29 cellular contexts compared by ENCODE assay signal in the genomic region with DNA sequence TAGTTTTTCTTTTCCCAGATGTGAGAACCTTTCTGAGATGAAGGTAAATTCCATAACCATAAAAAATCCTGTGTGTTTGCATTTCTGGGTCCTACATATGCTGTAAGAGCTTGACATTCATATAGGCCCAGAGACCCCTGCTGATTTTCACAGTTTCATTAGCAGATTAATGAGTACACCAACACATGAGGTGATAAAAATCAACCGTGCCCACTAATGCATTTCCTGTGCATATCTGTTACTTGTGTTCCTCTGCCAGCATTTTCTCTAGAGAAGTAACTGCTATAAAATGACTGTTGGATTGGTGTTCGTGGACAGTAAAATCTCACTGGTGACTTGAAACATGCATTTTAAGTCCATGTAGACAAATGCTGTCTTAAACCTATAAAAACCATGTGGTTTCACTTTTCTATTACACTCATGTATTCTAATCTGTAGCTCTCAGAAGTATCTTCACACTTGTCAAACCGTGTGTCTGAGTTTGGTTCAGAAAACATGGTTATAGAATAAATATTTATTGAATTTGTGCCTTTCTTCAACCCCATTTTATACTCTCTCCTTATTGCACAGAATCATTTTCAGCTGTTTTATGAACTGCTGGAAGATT.
"Had no signal": no experiment of that assay in that cellular context is flagged by ENCODE, and none has a peak within 500 bp of the region (broad histone marks: within the 10 kb centered on the region; RNA-seq: fewer than 3 reads in every experiment).

No MANE protein-coding gene starts in this region.

- H3K4me1 Mint-ChIP-seq: activated naive CD4-positive, alpha-beta T cell treated with anti-CD3 and anti-CD28 coated beads, Interleukin-2, amount 10 ng/mL, durations not matched to agents 7 days and 5 days; activated naive CD8-positive, alpha-beta T cell treated with anti-CD3 and anti-CD28 coated beads, Interleukin-2, amount 10 ng/mL, durations not matched to agents 7 days and 5 days had no signal

- H3K27ac Mint-ChIP-seq: activated CD4-positive, alpha-beta memory T cell treated with anti-CD3 and anti-CD28 coated beads, Interleukin-2, amount 10 ng/mL, durations not matched to agents 7 days and 5 days; activated CD4-positive, alpha-beta T cell treated with anti-CD3 and anti-CD28 coated beads, Interleukin-2, amount 10 ng/mL, durations not matched to agents 7 days and 5 days; activated naive CD4-positive, alpha-beta T cell treated with anti-CD3 and anti-CD28 coated beads, Interleukin-2, amount 10 ng/mL, durations not matched to agents 7 days and 5 days; activated naive CD8-positive, alpha-beta T cell treated with anti-CD3 and anti-CD28 coated beads, Interleukin-2, amount 10 ng/mL, durations not matched to agents 7 days and 5 days; activated T-cell treated with anti-CD3 and anti-CD28 coated beads, Interleukin-2, amount 50 U/mL, for 24 hours; endodermal cell; naive thymus-derived CD8-positive, alpha-beta T cell; stimulated activated naive B cell treated with anti-CD40 and anti-IgM and Interleukin-4, amounts not matched to agents 10 μg/mL and 1 μg/mL and 100 μg/mL, for 72 hours; T-helper 2 cell treated with Interferon-gamma antibody and Interleukin-4, amounts not matched to agents 5 μg/mL and 100 μg/mL, for 36 hours had no signal

- H3K4me1 ChIP-seq: esophagus muscularis mucosa, lower lobe of right lung, stomach, upper lobe of right lung had no signal

- H3K27me3 ChIP-seq: brain microvascular endothelial cell, esophagus muscularis mucosa, heart right ventricle, stomach, thyroid gland, upper lobe of right lung had no signal

- H3K36me3 ChIP-seq: brain microvascular endothelial cell, thyroid gland, upper lobe of right lung had no signal

- DNase-seq: activated CD4-positive, alpha-beta memory T cell treated with anti-CD3 and anti-CD28 coated beads, Interleukin-2, amount 10 ng/mL, durations not matched to agents 7 days and 5 days; activated CD4-positive, alpha-beta T cell treated with anti-CD3 and anti-CD28 coated beads, Interleukin-2, amount 10 ng/mL, durations not matched to agents 7 days and 5 days; activated CD4-positive, CD25-positive, alpha-beta regulatory T cell treated with anti-CD3 and anti-CD28 coated beads, Interleukin-2, amount 50 U/mL, for 72 hours; activated CD8-positive, alpha-beta memory T cell treated with anti-CD3 and anti-CD28 coated beads, Interleukin-2, amount 50 U/mL, for 48 hours; activated gamma-delta T cell; activated naive CD4-positive, alpha-beta T cell treated with anti-CD3 and anti-CD28 coated beads, Interleukin-2, amount 10 ng/mL, durations not matched to agents 7 days and 5 days; activated naive CD8-positive, alpha-beta T cell treated with anti-CD3 and anti-CD28 coated beads, Interleukin-2, amount 10 ng/mL, durations not matched to agents 7 days and 5 days; activated T-cell treated with anti-CD3 and anti-CD28 coated beads, Interleukin-2, amount 50 U/mL, for 24 hours; amniotic stem cell; brain microvascular endothelial cell; caudate nucleus; endodermal cell; foreskin melanocyte; heart right ventricle; kidney glomerular epithelial cell; lower lobe of right lung; mesenchymal stem cell; naive thymus-derived CD8-positive, alpha-beta T cell; right cardiac atrium; stimulated activated CD4-positive, alpha-beta T cell treated with anti-CD3 and anti-CD28 coated beads, Interleukin-15, amount 100 ng/mL, for 24 hours; stimulated activated CD4-positive, alpha-beta T cell treated with anti-CD3 and anti-CD28 coated beads, Interleukin-2, amount 100 ng/mL, for 24 hours; stimulated activated naive B cell treated with anti-CD40 and anti-IgM and Interleukin-4, amounts not matched to agents 10 μg/mL and 1 μg/mL and 100 μg/mL, for 72 hours; stomach; thyroid gland; upper lobe of right lung had no signal

- H3K9me3 Mint-ChIP-seq: activated T-cell treated with anti-CD3 and anti-CD28 coated beads, Interleukin-2, amount 50 U/mL, for 24 hours had no signal

- H3K4me3 ChIP-seq: esophagus muscularis mucosa, heart right ventricle, lower lobe of right lung, stomach, thyroid gland, upper lobe of right lung had no signal

- ATAC-seq: heart right ventricle; left lobe of liver; lower lobe of right lung; naive thymus-derived CD8-positive, alpha-beta T cell; right cardiac atrium; stimulated activated naive B cell treated with anti-CD40 and anti-IgM and Interleukin-4, amounts not matched to agents 10 μg/mL and 1 μg/mL and 100 μg/mL, for 72 hours; upper lobe of right lung had no signal

- H3K9me3 ChIP-seq: esophagus muscularis mucosa, lower lobe of right lung, stomach, thyroid gland, upper lobe of right lung had no signal

- H3K27me3 Mint-ChIP-seq: activated CD4-positive, alpha-beta memory T cell treated with anti-CD3 and anti-CD28 coated beads, Interleukin-2, amount 10 ng/mL, durations not matched to agents 7 days and 5 days; activated CD4-positive, alpha-beta T cell treated with anti-CD3 and anti-CD28 coated beads, Interleukin-2, amount 10 ng/mL, durations not matched to agents 7 days and 5 days; activated naive CD4-positive, alpha-beta T cell treated with anti-CD3 and anti-CD28 coated beads, Interleukin-2, amount 10 ng/mL, durations not matched to agents 7 days and 5 days; activated naive CD8-positive, alpha-beta T cell treated with anti-CD3 and anti-CD28 coated beads, Interleukin-2, amount 10 ng/mL, durations not matched to agents 7 days and 5 days; activated T-cell treated with anti-CD3 and anti-CD28 coated beads, Interleukin-2, amount 50 U/mL, for 24 hours; naive thymus-derived CD8-positive, alpha-beta T cell; stimulated activated naive B cell treated with anti-CD40 and anti-IgM and Interleukin-4, amounts not matched to agents 10 μg/mL and 1 μg/mL and 100 μg/mL, for 72 hours had no signal

- H3K4me3 Mint-ChIP-seq: activated CD4-positive, alpha-beta memory T cell treated with anti-CD3 and anti-CD28 coated beads, Interleukin-2, amount 10 ng/mL, durations not matched to agents 7 days and 5 days; activated CD4-positive, alpha-beta T cell treated with anti-CD3 and anti-CD28 coated beads, Interleukin-2, amount 10 ng/mL, durations not matched to agents 7 days and 5 days; activated naive CD4-positive, alpha-beta T cell treated with anti-CD3 and anti-CD28 coated beads, Interleukin-2, amount 10 ng/mL, durations not matched to agents 7 days and 5 days; activated naive CD8-positive, alpha-beta T cell treated with anti-CD3 and anti-CD28 coated beads, Interleukin-2, amount 10 ng/mL, durations not matched to agents 7 days and 5 days; activated T-cell treated with anti-CD3 and anti-CD28 coated beads, Interleukin-2, amount 50 U/mL, for 24 hours; endodermal cell; naive thymus-derived CD8-positive, alpha-beta T cell; stimulated activated naive B cell treated with anti-CD40 and anti-IgM and Interleukin-4, amounts not matched to agents 10 μg/mL and 1 μg/mL and 100 μg/mL, for 72 hours; T-helper 2 cell treated with Interferon-gamma antibody and Interleukin-4, amounts not matched to agents 5 μg/mL and 100 μg/mL, for 36 hours had no signal

- FAIRE-seq: astrocyte had no signal
